22 cellular contexts compared by ENCODE assay signal in genomic region chr6:160960839-160961238, GRCh38. TPM values are rescaled to one million over a fixed set of nuclear protein-coding genes. Genes with fewer than 3 reads are reported as not detected.
DNase-seq lines count a peak whose midpoint lies in the region; ATAC-seq and TF ChIP-seq lines count a peak whose summit lies in the region.
"Had no signal": no experiment of that assay in that cellular context is flagged by ENCODE, and none has a peak within 500 bp of the region (broad histone marks: within the 10 kb centered on the region; RNA-seq: fewer than 3 reads in every experiment).

No MANE protein-coding gene starts in this region.

- H3K4me3 Mint-ChIP-seq in glutamatergic neuron (ENCODE audit: unreplicated experiment): no peak overlapping the region
- H3K4me3 Mint-ChIP-seq: activated CD4-positive, alpha-beta memory T cell treated with anti-CD3 and anti-CD28 coated beads for 36 hours; naive thymus-derived CD8-positive, alpha-beta T cell; T-helper 1 cell treated with Interleukin-12 subunit alpha and Interleukin-12 subunit beta and Interleukin-4 antibody, amounts not matched to agents 30 μg/mL and 1 μg/mL, for 36 hours had no signal

- H3K9me3 ChIP-seq in OCI-LY3 (ENCODE audit: insufficient read depth, low read length) (no peaks in the 10 kb centered on the region), spleen (no peaks in the 10 kb centered on the region), lower lobe of right lung (no peaks in the 10 kb centered on the region)
- H3K9me3 ChIP-seq: SJSA1, upper lobe of left lung had no signal

- H2AFZ ChIP-seq in OCI-LY3 (ENCODE audit: low read depth, low read length): no peak overlapping the region

- H3K27ac ChIP-seq in OCI-LY3 (ENCODE audit: low read length) (peak overlapping the region; percentile 29), spleen (no peak overlapping the region), lower lobe of right lung (no peak overlapping the region)
- H3K27ac ChIP-seq: epithelial cell of prostate, SJSA1, upper lobe of left lung had no signal

- H3K9me3 Mint-ChIP-seq in glutamatergic neuron (ENCODE audit: unreplicated experiment): peaks cover 8% of the 10 kb centered on the region
- H3K9me3 Mint-ChIP-seq: activated CD4-positive, alpha-beta memory T cell treated with anti-CD3 and anti-CD28 coated beads for 36 hours; naive thymus-derived CD8-positive, alpha-beta T cell; T-helper 1 cell treated with Interleukin-12 subunit alpha and Interleukin-12 subunit beta and Interleukin-4 antibody, amounts not matched to agents 30 μg/mL and 1 μg/mL, for 36 hours had no signal

- intact Hi-C loops in spleen (cut with DNase I; ENCODE audit: low total_unique reads): no loop called here
- intact Hi-C loops in lower lobe of right lung (cut with DNase I): no loop called here

- peaks cover 5% of the 10 kb centered on the region for H3K27me3 Mint-ChIP-seq in glutamatergic neuron (ENCODE audit: unreplicated experiment)

- WGBS in spleen, 5 donors: 76 to 85% (median 83%) methylated on average over 3 of the region's 3 CpGs

- H3K9ac ChIP-seq in OCI-LY3 (ENCODE audit: low read length): no peak overlapping the region

- H3K4me3 ChIP-seq in OCI-LY3 (ENCODE audit: low read length): no peak overlapping the region
- H3K4me3 ChIP-seq in spleen: no peak overlapping the region
- H3K4me3 ChIP-seq in lower lobe of right lung: no peak overlapping the region
- H3K4me3 ChIP-seq: SJSA1, smooth muscle cell, upper lobe of left lung had no signal

- H4K20me1 ChIP-seq in OCI-LY3 (ENCODE audit: insufficient read depth, low read length): no peaks in the 10 kb centered on the region

- peak; percentile 36 for DNase-seq in NCI-H748 (lab: John Stamatoyannopoulos, UW; ENCODE audit: unreplicated experiment)
- no peak for DNase-seq in NCI-H748 treated with DMSO at 0.1 percent for 48 hours (lab: John Stamatoyannopoulos, UW)
- DNase-seq in glutamatergic neuron: no peak
- no peak for DNase-seq in spleen
- DNase-seq in lower lobe of right lung: no peak
- DNase-seq: activated CD4-positive, alpha-beta memory T cell treated with anti-CD3 and anti-CD28 coated beads for 36 hours; activated CD4-positive, CD25-positive, alpha-beta regulatory T cell treated with anti-CD3 and anti-CD28 coated beads, Interleukin-2, amount 50 U/mL, for 72 hours; activated CD8-positive, alpha-beta memory T cell treated with anti-CD3 and anti-CD28 coated beads, Interleukin-2, amount 50 U/mL, for 4 hours; activated naive CD4-positive, alpha-beta T cell treated with anti-CD3 and anti-CD28 coated beads, Interleukin-2, amount 50 U/mL, for 16 hours; amniotic stem cell; islet precursor cell; left ventricle myocardium superior; naive thymus-derived CD8-positive, alpha-beta T cell; NCI-H187 treated with DMSO at 0.1 percent for 48 hours; stimulated activated CD4-positive, alpha-beta T cell treated with anti-CD3 and anti-CD28 coated beads, Interleukin-2, amount 100 ng/mL, for 24 hours; upper lobe of left lung had no signal

- H3K4me1 ChIP-seq in OCI-LY3 (ENCODE audit: low read length) (peaks cover 33% of the 10 kb centered on the region), spleen (no peaks in the 10 kb centered on the region), lower lobe of right lung (no peaks in the 10 kb centered on the region)
- H3K4me1 ChIP-seq: SJSA1, upper lobe of left lung had no signal

- peak overlapping the region; percentile 97 for H3K27ac Mint-ChIP-seq in glutamatergic neuron (ENCODE audit: unreplicated experiment)
- H3K27ac Mint-ChIP-seq: activated CD4-positive, alpha-beta memory T cell treated with anti-CD3 and anti-CD28 coated beads for 36 hours; naive thymus-derived CD8-positive, alpha-beta T cell; T-helper 1 cell treated with Interleukin-12 subunit alpha and Interleukin-12 subunit beta and Interleukin-4 antibody, amounts not matched to agents 30 μg/mL and 1 μg/mL, for 36 hours had no signal

- TF ChIP-seq CTCF in OCI-LY3 (IDR thresholded peaks at IDR 0.05; ENCODE audit: low read depth, low read length) (no peak), glutamatergic neuron (IDR thresholded peaks at IDR 0.05; ENCODE audit: partially characterized antibody, unreplicated experiment) (no peak), spleen (IDR thresholded peaks at IDR 0.05 in 8 of 11, conservative IDR thresholded peaks at IDR 0.05 in 3 of 11) (no peak), lower lobe of right lung (IDR thresholded peaks at IDR 0.05) (no peak)

- H3K36me3 ChIP-seq in OCI-LY3 (replicated peaks; ENCODE audit: low read depth, low read length) (no peaks in the 10 kb centered on the region), spleen (no peaks in the 10 kb centered on the region), lower lobe of right lung (no peaks in the 10 kb centered on the region)
- H3K36me3 ChIP-seq: SJSA1, upper lobe of left lung had no signal

- H3K4me2 ChIP-seq in OCI-LY3 (ENCODE audit: low read length): peak overlapping the region; percentile 46; the same call in 1 of the 2 replicates
- H3K4me2 ChIP-seq: smooth muscle cell had no signal

- H3K4me1 Mint-ChIP-seq in glutamatergic neuron (ENCODE audit: low read depth, unreplicated experiment): peaks cover 38% of the 10 kb centered on the region
- H3K4me1 Mint-ChIP-seq: naive thymus-derived CD8-positive, alpha-beta T cell had no signal

- H3K27me3 ChIP-seq in OCI-LY3 (ENCODE audit: low read depth, low read length): no peaks in the 10 kb centered on the region
- H3K27me3 ChIP-seq in spleen (replicated peaks in 1 of 7): peaks cover 0 to 11% (median 0%) of the 10 kb centered on the region in 7 donors
- H3K27me3 ChIP-seq in lower lobe of right lung (ENCODE audit: low read depth): no peaks in the 10 kb centered on the region
- H3K27me3 ChIP-seq: SJSA1, upper lobe of left lung had no signal

- H3K36me3 Mint-ChIP-seq in glutamatergic neuron (ENCODE audit: unreplicated experiment): no peaks in the 10 kb centered on the region
- H3K36me3 Mint-ChIP-seq: activated CD4-positive, alpha-beta memory T cell treated with anti-CD3 and anti-CD28 coated beads for 36 hours; naive thymus-derived CD8-positive, alpha-beta T cell had no signal

- ATAC-seq in lower lobe of right lung (no peak), HG03108 (IDR thresholded peaks at IDR 0.05; ENCODE audit: unreplicated experiment) (no peak)
- ATAC-seq: left ventricle myocardium superior; naive thymus-derived CD8-positive, alpha-beta T cell had no signal

- TF ChIP-seq POLR2A in spleen (IDR thresholded peaks at IDR 0.05): no peak

- H3K79me2 ChIP-seq in OCI-LY3 (ENCODE audit: low read length): no peaks in the 10 kb centered on the region

RNA-seq across cellular contexts. Expression of gene MAP3K4, which starts 30.7 kb away (rescaled TPM):
- 63.3 TPM for total RNA-seq in glutamatergic neuron (ENCODE audit: unreplicated experiment)
- total RNA-seq in spleen: 10 to 100 TPM; 22.2 to 65.5 (median 44.8) TPM
- polyA plus RNA-seq in spleen: 10 to 100 TPM; 11.4 to 19.9 (median 19.8) TPM
- total RNA-seq in lower lobe of right lung: 47.2 TPM
